25 cellular contexts compared by ENCODE assay signal in the genomic region with DNA sequence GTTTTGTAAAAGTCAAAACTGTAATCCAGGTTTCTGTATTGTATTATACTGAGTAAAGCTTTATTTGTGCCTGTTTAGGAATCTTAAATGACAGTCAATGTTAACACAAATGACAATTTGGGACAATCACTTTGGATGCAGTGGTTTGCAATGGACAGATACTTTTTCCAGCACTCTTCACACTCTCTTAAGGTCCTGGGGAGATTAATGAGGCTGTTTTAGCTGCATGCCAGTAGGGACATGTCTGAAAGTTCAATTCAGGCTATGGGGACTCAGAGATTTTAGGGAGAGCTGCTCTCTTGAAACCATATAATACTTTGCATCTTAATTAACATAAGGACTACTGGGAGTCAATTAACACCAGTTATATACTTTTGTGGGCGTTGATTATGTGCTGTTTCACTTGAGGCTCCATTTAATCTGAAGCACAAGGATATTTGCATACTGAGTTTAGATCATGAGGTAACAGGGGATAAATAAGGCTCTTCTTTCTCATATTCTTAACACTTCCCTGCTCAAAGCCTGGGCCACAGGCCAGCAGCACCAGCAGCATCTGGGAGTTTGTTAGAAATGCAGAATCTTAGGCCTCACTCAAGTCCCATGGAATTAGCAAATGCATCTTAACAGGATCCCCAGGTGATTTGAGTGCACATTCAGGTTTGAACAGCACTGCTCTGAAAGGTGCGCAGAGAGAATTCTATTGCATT.
DNase-seq lines count a peak whose midpoint lies in the region; ATAC-seq and TF ChIP-seq lines count a peak whose summit lies in the region.
"Had no signal": no experiment of that assay in that cellular context is flagged by ENCODE, and none has a peak within 500 bp of the region (broad histone marks: within the 10 kb centered on the region; RNA-seq: fewer than 3 reads in every experiment).

No MANE protein-coding gene starts in this region.

- H3K4me3 Mint-ChIP-seq in progenitor cell of endocrine pancreas (ENCODE audit: low read depth): no peak overlapping the region
- H3K4me3 Mint-ChIP-seq in activated CD4-positive, alpha-beta T cell treated with anti-CD3 and anti-CD28 coated beads for 36 hours: no peak overlapping the region
- H3K4me3 Mint-ChIP-seq: CD8-positive, alpha-beta memory T cell had no signal

- no peaks in the 10 kb centered on the region for H3K9me3 ChIP-seq in WERI-Rb-1 (ENCODE audit: severe bottlenecking)
- H3K9me3 ChIP-seq: MG63 had no signal

- H3K27ac Mint-ChIP-seq in progenitor cell of endocrine pancreas: no peak overlapping the region
- H3K27ac Mint-ChIP-seq in activated CD4-positive, alpha-beta T cell treated with anti-CD3 and anti-CD28 coated beads for 36 hours: no peak overlapping the region
- H3K27ac Mint-ChIP-seq: CD8-positive, alpha-beta memory T cell had no signal

- peaks cover 7% of the 10 kb centered on the region for H3K4me1 Mint-ChIP-seq in progenitor cell of endocrine pancreas (ENCODE audit: low read depth)
- H3K4me1 Mint-ChIP-seq in activated CD4-positive, alpha-beta T cell treated with anti-CD3 and anti-CD28 coated beads for 36 hours: no peaks in the 10 kb centered on the region
- H3K4me1 Mint-ChIP-seq: CD8-positive, alpha-beta memory T cell had no signal

- TF ChIP-seq CTCF in WERI-Rb-1 (IDR thresholded peaks at IDR 0.05; ENCODE audit: low read depth, low read length): no peak
- no peak for TF ChIP-seq CTCF in progenitor cell of endocrine pancreas (IDR thresholded peaks at IDR 0.05; ENCODE audit: unreplicated experiment)

- intact Hi-C loops in activated CD4-positive, alpha-beta T cell treated with anti-CD3 and anti-CD28 coated beads for 36 hours (cut with DNase I, micrococcal nuclease): no loop called here

- H3K9me3 Mint-ChIP-seq in progenitor cell of endocrine pancreas (ENCODE audit: low read depth): peaks cover 4% of the 10 kb centered on the region
- H3K9me3 Mint-ChIP-seq in activated CD4-positive, alpha-beta T cell treated with anti-CD3 and anti-CD28 coated beads for 36 hours (ENCODE audit: low read depth): no peaks in the 10 kb centered on the region

- CTCF ChIA-PET in activated CD4-positive, alpha-beta T cell treated with anti-CD3 and anti-CD28 coated beads for 36 hours (lab: Charles Lee): no interaction called here

- no peaks in the 10 kb centered on the region for H3K36me3 Mint-ChIP-seq in progenitor cell of endocrine pancreas (ENCODE audit: insufficient read depth)
- no peaks in the 10 kb centered on the region for H3K36me3 Mint-ChIP-seq in activated CD4-positive, alpha-beta T cell treated with anti-CD3 and anti-CD28 coated beads for 36 hours (ENCODE audit: low read depth)
- H3K36me3 Mint-ChIP-seq: CD8-positive, alpha-beta memory T cell had no signal

- no peaks in the 10 kb centered on the region for H3K36me3 ChIP-seq in WERI-Rb-1
- H3K36me3 ChIP-seq: MG63 had no signal

- DNase-seq in DMS 273 treated with DMSO at 0.1 percent for 48 hours (lab: John Stamatoyannopoulos, UW): peak; percentile 46
- peak; percentile 86 to 87 for DNase-seq in NCI-H524 (lab: John Stamatoyannopoulos, UW)
- peak; percentile 64 for DNase-seq in WERI-Rb-1
- peak; percentile 31 for DNase-seq in occipital lobe (lab: John Stamatoyannopoulos, UW)
- no peak for DNase-seq in progenitor cell of endocrine pancreas (ENCODE audit: low spot score, unreplicated experiment)
- DNase-seq in activated CD4-positive, alpha-beta T cell treated with anti-CD3 and anti-CD28 coated beads for 36 hours: no peak
- DNase-seq: Calu3; CD8-positive, alpha-beta memory T cell; EL; GF-D8; HCEC 1CT; MG63; NCI-H1092; NCI-H146; NCI-H2029; NCI-H2171 treated with DMSO at 0.1 percent for 48 hours; NCI-H748 treated with DMSO at 0.1 percent for 48 hours had no signal

- no peak overlapping the region for H3K4me3 ChIP-seq in WERI-Rb-1 (ENCODE audit: low read depth, low read length)
- H3K4me3 ChIP-seq: K562, MG63 had no signal

- ATAC-seq in GM19328 (IDR thresholded peaks at IDR 0.05; ENCODE audit: unreplicated experiment): no peak
- ATAC-seq in esophagus mucosa: no peak
- ATAC-seq in activated CD4-positive, alpha-beta T cell treated with anti-CD3 and anti-CD28 coated beads for 36 hours: no peak
- ATAC-seq: HepG2, K562, Panc1, SK-N-SH treated with all-trans-retinoic acid at 6 μM for 48 hours had no signal

- no peaks in the 10 kb centered on the region for H3K27me3 ChIP-seq in WERI-Rb-1 (ENCODE audit: insufficient read depth, low read depth, severe bottlenecking)
- H3K27me3 ChIP-seq: MG63 had no signal

- no peak overlapping the region; the same call in 1 of the 2 replicates for H3K27ac ChIP-seq in WERI-Rb-1
- H3K27ac ChIP-seq: C4-2B, HL-60 had no signal

- POLR2A ChIA-PET in activated CD4-positive, alpha-beta T cell treated with anti-CD3 and anti-CD28 coated beads for 36 hours (lab: Charles Lee): no interaction called here

- no peaks in the 10 kb centered on the region for H3K27me3 Mint-ChIP-seq in progenitor cell of endocrine pancreas
- H3K27me3 Mint-ChIP-seq in activated CD4-positive, alpha-beta T cell treated with anti-CD3 and anti-CD28 coated beads for 36 hours: no peaks in the 10 kb centered on the region
- H3K27me3 Mint-ChIP-seq: CD8-positive, alpha-beta memory T cell had no signal

Comparison
In these comparisons a context has a peak if more than half of its experiments do, and no peak if none do; other contexts are left out.
1. DNase-seq: peak in DMS 273 treated with DMSO at 0.1 percent for 48 hours (single experiment), NCI-H524 (2 of 2), WERI-Rb-1 (single experiment) and occipital lobe (single experiment); none in progenitor cell of endocrine pancreas (single experiment) and activated CD4-positive, alpha-beta T cell treated with anti-CD3 and anti-CD28 coated beads for 36 hours (single experiment).